Comparison of ENCODE assay signal across 31 cellular contexts in genomic region chr2:152444448-152444847, GRCh38.
DNase-seq lines count a peak whose midpoint lies in the region; ATAC-seq, FAIRE-seq and TF ChIP-seq lines count a peak whose summit lies in the region.
"Had no signal": no experiment of that assay in that cellular context is flagged by ENCODE, and none has a peak within 500 bp of the region (broad histone marks: within the 10 kb centered on the region; RNA-seq: fewer than 3 reads in every experiment).

No MANE protein-coding gene starts in this region.

- no peak for TF ChIP-seq EP300 in SK-N-SH (IDR thresholded peaks at IDR 0.05; ENCODE audit: borderline replicate concordance in 1 of 2, low read depth in 1 of 2, low read length in 1 of 2)

- H3K4me2 ChIP-seq in SK-N-SH: no peak overlapping the region

- peaks cover 8% of the 10 kb centered on the region for H3F3A ChIP-seq in SK-N-SH (replicated peaks; ENCODE audit: insufficient read depth)

- intact Hi-C loops in sciatic nerve (cut with DNase I): no loop called here

- WGBS in SK-N-SH (ENCODE audit: low lambda C conversion rate): 100% methylated on average over 3 of the region's 3 CpGs

- H3K9ac ChIP-seq in SK-N-SH: no peak overlapping the region

- H2AFZ ChIP-seq in SK-N-SH (ENCODE audit: low read depth): no peak overlapping the region

- CTCF ChIA-PET in SK-N-SH (lab: Yijun Ruan, JAX): no interaction called here

- TF ChIP-seq CTCF in RWPE2 (IDR thresholded peaks at IDR 0.05; ENCODE audit: poor library complexity, severe bottlenecking) (no peak), SK-N-SH (IDR thresholded peaks at IDR 0.05) (no peak), progenitor cell of endocrine pancreas (IDR thresholded peaks at IDR 0.05; ENCODE audit: unreplicated experiment) (no peak), GM13977 (IDR thresholded peaks at IDR 0.05; ENCODE audit: extremely low read depth, insufficient read depth, missing control alignments) (no peak)

- POLR2A ChIA-PET in SK-N-SH (lab: Yijun Ruan, JAX): no interaction called here

- no peak overlapping the region for H3K4me3 ChIP-seq in RWPE2 (ENCODE audit: severe bottlenecking)
- no peak overlapping the region for H3K4me3 ChIP-seq in SK-N-SH (ENCODE audit: low read depth in 2 of 2, low read length in 1 of 2)
- H3K4me3 ChIP-seq: pancreas, Peyer's patch, sigmoid colon, transverse colon had no signal

- H3K27me3 ChIP-seq in RWPE2 (ENCODE audit: insufficient read depth, poor library complexity, severe bottlenecking) (no peaks in the 10 kb centered on the region), SK-N-SH (ENCODE audit: insufficient read depth) (no peaks in the 10 kb centered on the region)
- H3K27me3 ChIP-seq: pancreas, Peyer's patch, sigmoid colon, transverse colon had no signal

- in situ Hi-C loops in GM13977 (cut with MboI; ENCODE audit: low pct_unique_long_range_greater_than_20kb, low sequenced_read_pairs, unreplicated experiment): no loop called here

- H3K27ac Mint-ChIP-seq in progenitor cell of endocrine pancreas: no peak overlapping the region
- H3K27ac Mint-ChIP-seq: activated CD8-positive, alpha-beta T cell treated with anti-CD3 and anti-CD28 coated beads, Interleukin-2, amount 10 ng/mL, durations not matched to agents 7 days and 5 days; activated naive CD8-positive, alpha-beta T cell; T-cell had no signal

- H3K9me3 Mint-ChIP-seq in progenitor cell of endocrine pancreas (ENCODE audit: low read depth): peaks cover 4% of the 10 kb centered on the region
- H3K9me3 Mint-ChIP-seq: neural crest cell had no signal

- H3K9me3 ChIP-seq in RWPE2 (ENCODE audit: severe bottlenecking) (no peaks in the 10 kb centered on the region), SK-N-SH (no peaks in the 10 kb centered on the region)
- H3K9me3 ChIP-seq: Caco-2, pancreas, Peyer's patch, sigmoid colon, transverse colon had no signal

- no peak overlapping the region for H3K4me3 Mint-ChIP-seq in progenitor cell of endocrine pancreas (ENCODE audit: low read depth)
- H3K4me3 Mint-ChIP-seq: activated CD8-positive, alpha-beta T cell treated with anti-CD3 and anti-CD28 coated beads, Interleukin-2, amount 10 ng/mL, durations not matched to agents 7 days and 5 days; activated naive CD8-positive, alpha-beta T cell; neural crest cell; T-cell had no signal

- H3K36me3 ChIP-seq in RWPE2 (ENCODE audit: low read depth) (no peaks in the 10 kb centered on the region), SK-N-SH (replicated peaks in 1 of 2; ENCODE audit: control insufficient read depth in 1 of 2, insufficient read depth in 2 of 2, low read length in 1 of 2) (no peaks in the 10 kb centered on the region)
- H3K36me3 ChIP-seq: pancreas, Peyer's patch, sigmoid colon, transverse colon had no signal

- H3K4me1 Mint-ChIP-seq in progenitor cell of endocrine pancreas (ENCODE audit: low read depth): peaks cover 30% of the 10 kb centered on the region

- H3K27me3 Mint-ChIP-seq in progenitor cell of endocrine pancreas: no peaks in the 10 kb centered on the region

- H3K4me1 ChIP-seq in RWPE2 (ENCODE audit: insufficient read depth, poor library complexity, severe bottlenecking) (peaks cover 48% of the 10 kb centered on the region), SK-N-SH (ENCODE audit: control insufficient read depth in 1 of 2, insufficient read depth in 2 of 2, low read depth in 1 of 2, low read length in 1 of 2) (peaks cover 7 to 11% of the 10 kb centered on the region in 2 experiments)
- H3K4me1 ChIP-seq: Caco-2, Peyer's patch had no signal

- no peak for TF ChIP-seq RAD21 in SK-N-SH (IDR thresholded peaks at IDR 0.05; ENCODE audit: low read length)

- peaks cover 16% of the 10 kb centered on the region for H3K79me2 ChIP-seq in SK-N-SH (ENCODE audit: insufficient read depth)

- ATAC-seq in RWPE2 (ENCODE audit: low read depth) (no peak), esophagus mucosa (peak; percentile 25), sciatic nerve (peak; percentile 36)
- ATAC-seq: activated CD8-positive, alpha-beta T cell treated with anti-CD3 and anti-CD28 coated beads, Interleukin-2, amount 10 ng/mL, durations not matched to agents 7 days and 5 days; T-cell had no signal

- peaks cover 7% of the 10 kb centered on the region for H3K36me3 Mint-ChIP-seq in progenitor cell of endocrine pancreas (ENCODE audit: insufficient read depth)
- H3K36me3 Mint-ChIP-seq: activated naive CD8-positive, alpha-beta T cell; T-cell had no signal

- H3K27ac ChIP-seq in RWPE2 (ENCODE audit: poor library complexity, severe bottlenecking): peak overlapping the region; percentile 72
- no peak overlapping the region for H3K27ac ChIP-seq in SK-N-SH (ENCODE audit: low read depth in 2 of 2, low read length in 1 of 2)
- H3K27ac ChIP-seq: pancreas, Peyer's patch had no signal

- DNase-seq in RWPE2 (ENCODE audit: low spot score) (no peak), sciatic nerve (ENCODE audit: low spot score) (no peak), SK-N-SH (no peak), progenitor cell of endocrine pancreas (ENCODE audit: low spot score, unreplicated experiment) (no peak), Kasumi-1 (lab: John Stamatoyannopoulos, UW) (no peak), GM13977 (ENCODE audit: low spot score) (no peak)
- DNase-seq: ACHN; activated CD4-positive, CD25-positive, alpha-beta regulatory T cell treated with anti-CD3 and anti-CD28 coated beads, Interleukin-2, amount 50 U/mL, for 72 hours; activated CD8-positive, alpha-beta T cell treated with anti-CD3 and anti-CD28 coated beads, Interleukin-2, amount 10 ng/mL, durations not matched to agents 7 days and 5 days; activated effector memory CD4-positive, alpha-beta T cell treated with Interleukin-2 at 50 U/mL for 16 hours; Caco-2; H7; NCI-H1105 treated with DMSO at 0.1 percent for 48 hours; NCI-H2029; NCI-H226; NCI-H69; Peyer's patch; sigmoid colon; stimulated activated CD4-positive, alpha-beta T cell treated with anti-CD3 and anti-CD28 coated beads, Interleukin-15, amount 100 ng/mL, for 24 hours; stimulated activated naive CD4-positive, alpha-beta T cell treated with Interleukin-2 at 50 U/mL for 16 hours; T-cell; transverse colon had no signal

- peak; percentile 54 for FAIRE-seq in A204.1 (lab: Jason Lieb, UNC)
- FAIRE-seq: endothelial cell of umbilical vein, G401.6, GM19239, pancreas, TTC549 had no signal

- no peaks in the 10 kb centered on the region for H3K9me2 ChIP-seq in SK-N-SH

- H4K20me1 ChIP-seq in SK-N-SH (ENCODE audit: insufficient read depth): peaks cover 24% of the 10 kb centered on the region

TF ChIP-seq in SK-N-SH, 30 proteins besides CTCF, POLR2A, EP300 and RAD21 (continues in another document):
- TF ChIP-seq SIN3A (IDR thresholded peaks at IDR 0.05; ENCODE audit: borderline replicate concordance, low read depth, low read length) (no peak), NRF1 (IDR thresholded peaks at IDR 0.05; ENCODE audit: low read depth, low read length) (no peak), FOXM1 (IDR thresholded peaks at IDR 0.05; ENCODE audit: low read depth) (no peak), FOSL2 (IDR thresholded peaks at IDR 0.05; ENCODE audit: borderline replicate concordance, low read depth) (no peak), FOXJ3 (CRISPR knock-in tag; IDR thresholded peaks at IDR 0.05) (no peak), MXI1 (IDR thresholded peaks at IDR 0.05; ENCODE audit: low read depth, low read length) (no peak)
- TF ChIP-seq, protein P1, sequence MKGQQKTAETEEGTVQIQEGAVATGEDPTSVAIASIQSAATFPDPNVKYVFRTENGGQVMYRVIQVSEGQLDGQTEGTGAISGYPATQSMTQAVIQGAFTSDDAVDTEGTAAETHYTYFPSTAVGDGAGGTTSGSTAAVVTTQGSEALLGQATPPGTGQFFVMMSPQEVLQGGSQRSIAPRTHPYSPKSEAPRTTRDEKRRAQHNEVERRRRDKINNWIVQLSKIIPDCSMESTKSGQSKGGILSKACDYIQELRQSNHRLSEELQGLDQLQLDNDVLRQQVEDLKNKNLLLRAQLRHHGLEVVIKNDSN (IDR thresholded peaks at IDR 0.05; ENCODE audit: borderline replicate concordance, low read depth): no peak
- TF ChIP-seq, protein P2, sequence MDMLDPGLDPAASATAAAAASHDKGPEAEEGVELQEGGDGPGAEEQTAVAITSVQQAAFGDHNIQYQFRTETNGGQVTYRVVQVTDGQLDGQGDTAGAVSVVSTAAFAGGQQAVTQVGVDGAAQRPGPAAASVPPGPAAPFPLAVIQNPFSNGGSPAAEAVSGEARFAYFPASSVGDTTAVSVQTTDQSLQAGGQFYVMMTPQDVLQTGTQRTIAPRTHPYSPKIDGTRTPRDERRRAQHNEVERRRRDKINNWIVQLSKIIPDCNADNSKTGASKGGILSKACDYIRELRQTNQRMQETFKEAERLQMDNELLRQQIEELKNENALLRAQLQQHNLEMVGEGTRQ (IDR thresholded peaks at IDR 0.05; ENCODE audit: borderline replicate concordance, low read depth, low read length): no peak
- TF ChIP-seq, protein P3, sequence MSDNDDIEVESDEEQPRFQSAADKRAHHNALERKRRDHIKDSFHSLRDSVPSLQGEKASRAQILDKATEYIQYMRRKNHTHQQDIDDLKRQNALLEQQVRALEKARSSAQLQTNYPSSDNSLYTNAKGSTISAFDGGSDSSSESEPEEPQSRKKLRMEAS (IDR thresholded peaks at IDR 0.05; ENCODE audit: low read depth): no peak
- TF ChIP-seq, protein P4, sequence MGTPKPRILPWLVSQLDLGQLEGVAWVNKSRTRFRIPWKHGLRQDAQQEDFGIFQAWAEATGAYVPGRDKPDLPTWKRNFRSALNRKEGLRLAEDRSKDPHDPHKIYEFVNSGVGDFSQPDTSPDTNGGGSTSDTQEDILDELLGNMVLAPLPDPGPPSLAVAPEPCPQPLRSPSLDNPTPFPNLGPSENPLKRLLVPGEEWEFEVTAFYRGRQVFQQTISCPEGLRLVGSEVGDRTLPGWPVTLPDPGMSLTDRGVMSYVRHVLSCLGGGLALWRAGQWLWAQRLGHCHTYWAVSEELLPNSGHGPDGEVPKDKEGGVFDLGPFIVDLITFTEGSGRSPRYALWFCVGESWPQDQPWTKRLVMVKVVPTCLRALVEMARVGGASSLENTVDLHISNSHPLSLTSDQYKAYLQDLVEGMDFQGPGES (IDR thresholded peaks at IDR 0.05; ENCODE audit: low read depth, low read length): no peak
- TF ChIP-seq, protein P5, sequence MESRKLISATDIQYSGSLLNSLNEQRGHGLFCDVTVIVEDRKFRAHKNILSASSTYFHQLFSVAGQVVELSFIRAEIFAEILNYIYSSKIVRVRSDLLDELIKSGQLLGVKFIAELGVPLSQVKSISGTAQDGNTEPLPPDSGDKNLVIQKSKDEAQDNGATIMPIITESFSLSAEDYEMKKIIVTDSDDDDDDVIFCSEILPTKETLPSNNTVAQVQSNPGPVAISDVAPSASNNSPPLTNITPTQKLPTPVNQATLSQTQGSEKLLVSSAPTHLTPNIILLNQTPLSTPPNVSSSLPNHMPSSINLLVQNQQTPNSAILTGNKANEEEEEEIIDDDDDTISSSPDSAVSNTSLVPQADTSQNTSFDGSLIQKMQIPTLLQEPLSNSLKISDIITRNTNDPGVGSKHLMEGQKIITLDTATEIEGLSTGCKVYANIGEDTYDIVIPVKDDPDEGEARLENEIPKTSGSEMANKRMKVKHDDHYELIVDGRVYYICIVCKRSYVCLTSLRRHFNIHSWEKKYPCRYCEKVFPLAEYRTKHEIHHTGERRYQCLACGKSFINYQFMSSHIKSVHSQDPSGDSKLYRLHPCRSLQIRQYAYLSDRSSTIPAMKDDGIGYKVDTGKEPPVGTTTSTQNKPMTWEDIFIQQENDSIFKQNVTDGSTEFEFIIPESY (IDR thresholded peaks at IDR 0.05; ENCODE audit: borderline replicate concordance, low read depth): no peak
